ENCODE assay signal across 8 cellular contexts in genomic region chr6:11323666-11324452, GRCh38.
A peak's percentile ranks its signal among the peaks of the same experiment; 100 is the strongest.
DNase-seq lines count a peak whose midpoint lies in the region; ATAC-seq and TF ChIP-seq lines count a peak whose summit lies in the region.

No MANE protein-coding gene starts in this region.

- peak in 1 of 2 donors; percentile 2 for ATAC-seq in activated T-cell treated with anti-CD3 and anti-CD28 coated beads, Interleukin-2, amount 50 U/mL, for 72 hours (replicated peaks in 1 of 2)
- no peak for ATAC-seq in activated T-cell treated with anti-CD3 and anti-CD28 coated beads, Interleukin-2, amount 50 U/mL, for 4 hours
- peak; percentile 91 for ATAC-seq in upper lobe of right lung
- ATAC-seq in GM21367 (IDR thresholded peaks at IDR 0.05; ENCODE audit: unreplicated experiment) = no peak
- ATAC-seq in GM18858 (IDR thresholded peaks at IDR 0.05; ENCODE audit: unreplicated experiment) = no peak

- DNase-seq in activated T-cell treated with anti-CD3 and anti-CD28 coated beads, Interleukin-2, amount 50 U/mL, for 72 hours = no peak
- DNase-seq in activated T-cell treated with anti-CD3 and anti-CD28 coated beads, Interleukin-2, amount 50 U/mL, for 4 hours = no peak
- DNase-seq in SIG-M5 (lab: John Stamatoyannopoulos, UW) (peak; percentile 99), right atrium auricular region (ENCODE audit: low spot score) (peak; percentile 73), upper lobe of right lung (peak; percentile 79), GM13977 (ENCODE audit: low spot score) (no peak)

- peaks cover 1 to 5% of the 10 kb centered on the region in 2 donors for H3K9me3 Mint-ChIP-seq in activated T-cell treated with anti-CD3 and anti-CD28 coated beads, Interleukin-2, amount 50 U/mL, for 72 hours
- no peaks in the 10 kb centered on the region for H3K9me3 Mint-ChIP-seq in activated T-cell treated with anti-CD3 and anti-CD28 coated beads, Interleukin-2, amount 50 U/mL, for 4 hours

- peak overlapping the region; percentile 89 for H3K27ac Mint-ChIP-seq in activated T-cell treated with anti-CD3 and anti-CD28 coated beads, Interleukin-2, amount 50 U/mL, for 72 hours

- H3K27ac ChIP-seq in right atrium auricular region = no peak overlapping the region
- peak overlapping the region; percentile 33 for H3K27ac ChIP-seq in upper lobe of right lung

- peaks cover 89% of the 10 kb centered on the region for H3K4me1 Mint-ChIP-seq in activated T-cell treated with anti-CD3 and anti-CD28 coated beads, Interleukin-2, amount 50 U/mL, for 72 hours (ENCODE audit: low read depth)
- peaks cover 51% of the 10 kb centered on the region for H3K4me1 Mint-ChIP-seq in activated T-cell treated with anti-CD3 and anti-CD28 coated beads, Interleukin-2, amount 50 U/mL, for 4 hours (ENCODE audit: low read depth)

- no peak overlapping the region for H3K4me3 ChIP-seq in right atrium auricular region
- no peak overlapping the region for H3K4me3 ChIP-seq in upper lobe of right lung

- in situ Hi-C loops in GM13977 (cut with MboI; ENCODE audit: low pct_unique_long_range_greater_than_20kb, low sequenced_read_pairs, unreplicated experiment) = no loop called here

- no peaks in the 10 kb centered on the region for H3K36me3 ChIP-seq in right atrium auricular region
- no peaks in the 10 kb centered on the region for H3K36me3 ChIP-seq in upper lobe of right lung

- H3K27me3 ChIP-seq in right atrium auricular region = no peaks in the 10 kb centered on the region
- H3K27me3 ChIP-seq in upper lobe of right lung = no peaks in the 10 kb centered on the region

- TF ChIP-seq CTCF in right atrium auricular region (IDR thresholded peaks at IDR 0.05) = no peak
- TF ChIP-seq CTCF in upper lobe of right lung (IDR thresholded peaks at IDR 0.05) = no peak
- no peak for TF ChIP-seq CTCF in GM13977 (IDR thresholded peaks at IDR 0.05; ENCODE audit: extremely low read depth, insufficient read depth, missing control alignments)

- peaks cover 0 to 4% of the 10 kb centered on the region in 2 donors for H3K4me1 ChIP-seq in right atrium auricular region
- peaks cover 12% of the 10 kb centered on the region for H3K4me1 ChIP-seq in upper lobe of right lung

- H3K9me3 ChIP-seq in right atrium auricular region = no peaks in the 10 kb centered on the region
- no peaks in the 10 kb centered on the region for H3K9me3 ChIP-seq in upper lobe of right lung

- peaks cover 8 to 12% of the 10 kb centered on the region in 2 donors for H3K36me3 Mint-ChIP-seq in activated T-cell treated with anti-CD3 and anti-CD28 coated beads, Interleukin-2, amount 50 U/mL, for 72 hours (ENCODE audit: insufficient read depth in 2 of 2)
- H3K36me3 Mint-ChIP-seq in activated T-cell treated with anti-CD3 and anti-CD28 coated beads, Interleukin-2, amount 50 U/mL, for 4 hours (ENCODE audit: insufficient read depth) = peaks cover 52% of the 10 kb centered on the region

- intact Hi-C loops in upper lobe of right lung (cut with DNase I) = no loop called here

- H3K27me3 Mint-ChIP-seq in activated T-cell treated with anti-CD3 and anti-CD28 coated beads, Interleukin-2, amount 50 U/mL, for 72 hours (ENCODE audit: low read depth) = no peaks in the 10 kb centered on the region
- no peaks in the 10 kb centered on the region for H3K27me3 Mint-ChIP-seq in activated T-cell treated with anti-CD3 and anti-CD28 coated beads, Interleukin-2, amount 50 U/mL, for 4 hours (ENCODE audit: low read depth)

- H3K4me3 Mint-ChIP-seq in activated T-cell treated with anti-CD3 and anti-CD28 coated beads, Interleukin-2, amount 50 U/mL, for 72 hours = peak overlapping the region; percentile 83 to 84
- no peak overlapping the region for H3K4me3 Mint-ChIP-seq in activated T-cell treated with anti-CD3 and anti-CD28 coated beads, Interleukin-2, amount 50 U/mL, for 4 hours

Comparison
In these comparisons a context has a peak if more than half of its experiments do, and no peak if none do; other contexts are left out.
1. DNase-seq: peak in SIG-M5 (single experiment), right atrium auricular region (single experiment) and upper lobe of right lung (single experiment); none in activated T-cell treated with anti-CD3 and anti-CD28 coated beads, Interleukin-2, amount 50 U/mL, for 72 hours (0 of 2), activated T-cell treated with anti-CD3 and anti-CD28 coated beads, Interleukin-2, amount 50 U/mL, for 4 hours (single experiment) and GM13977 (single experiment).